ENCODE assay signal across 1 cellular context in the genomic region with DNA sequence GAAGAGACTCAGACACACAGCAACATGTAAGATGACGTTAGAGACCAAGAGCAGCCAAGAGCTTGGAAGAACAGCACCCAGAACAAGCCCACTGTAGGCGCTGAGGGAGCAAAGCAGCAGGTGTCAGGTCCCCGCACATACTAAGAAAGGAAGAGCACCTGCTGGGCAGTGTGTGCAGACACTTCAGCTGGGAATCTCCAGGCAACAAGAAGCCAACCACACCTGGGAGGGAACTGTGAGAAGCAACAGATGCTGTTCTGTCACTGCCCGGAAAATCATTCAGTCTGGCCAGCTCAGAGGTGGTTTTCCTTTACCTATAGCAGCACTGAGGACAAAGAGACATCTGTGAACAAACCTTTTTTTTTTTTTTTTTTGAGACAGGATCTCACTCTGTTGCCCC.
TF ChIP-seq lines count a peak whose summit lies in the region.

No MANE protein-coding gene starts in this region.

TF ChIP-seq in HEK293, 187 proteins besides CTCF, POLR2A, EP300 and RAD21 (continued from another document):
- TF ChIP-seq, protein P1, sequence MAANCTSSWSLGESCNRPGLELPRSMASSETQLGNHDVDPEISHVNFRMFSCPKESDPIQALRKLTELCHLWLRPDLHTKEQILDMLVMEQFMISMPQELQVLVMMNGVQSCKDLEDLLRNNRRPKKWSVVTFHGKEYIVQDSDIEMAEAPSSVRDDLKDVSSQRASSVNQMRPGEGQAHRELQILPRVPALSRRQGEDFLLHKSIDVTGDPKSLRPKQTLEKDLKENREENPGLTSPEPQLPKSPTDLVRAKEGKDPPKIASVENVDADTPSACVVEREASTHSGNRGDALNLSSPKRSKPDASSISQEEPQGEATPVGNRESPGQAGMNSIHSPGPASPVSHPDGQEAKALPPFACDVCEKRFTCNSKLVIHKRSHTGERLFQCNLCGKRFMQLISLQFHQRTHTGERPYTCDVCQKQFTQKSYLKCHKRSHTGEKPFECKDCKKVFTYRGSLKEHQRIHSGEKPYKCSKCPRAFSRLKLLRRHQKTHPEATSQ (tag by site-specific recombination; IDR thresholded peaks at IDR 0.05), result no peak
- TF ChIP-seq SP2 (tag by site-specific recombination; IDR thresholded peaks at IDR 0.05), result no peak
- TF ChIP-seq GLIS2 (tag by site-specific recombination; IDR thresholded peaks at IDR 0.05), result no peak
- no peak for TF ChIP-seq ZNF544 (tag by site-specific recombination; IDR thresholded peaks at IDR 0.05)
- no peak for TF ChIP-seq ZNF426 (tag by site-specific recombination; IDR thresholded peaks at IDR 0.05)
- TF ChIP-seq HOXA7 (CRISPR knock-in tag; IDR thresholded peaks at IDR 0.05; ENCODE audit: borderline replicate concordance), result no peak
TF ChIP-seq in HEK293: peak in this region for 3.
